ENCODE assay signal across 7 cellular contexts in the genomic region with DNA sequence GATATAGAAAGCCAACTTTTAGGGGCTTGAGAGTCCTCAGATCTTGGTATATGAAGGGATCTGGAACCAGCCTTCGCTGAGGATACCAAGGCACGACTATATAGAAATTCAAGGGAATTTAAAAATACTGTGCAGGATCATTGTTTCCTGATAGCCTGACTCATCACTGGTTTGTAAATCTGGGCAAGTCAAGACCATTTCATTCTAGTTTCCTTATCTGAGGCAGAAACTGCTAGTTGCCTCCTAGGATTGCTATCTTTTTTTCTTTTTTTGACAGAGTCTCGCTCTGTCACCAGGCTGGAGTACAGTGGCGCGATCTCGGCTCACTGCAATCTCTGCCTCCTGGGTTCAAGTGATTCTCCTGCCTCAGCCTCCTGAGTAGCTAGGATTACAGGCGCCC.
DNase-seq lines count a peak whose midpoint lies in the region; ATAC-seq, FAIRE-seq and TF ChIP-seq lines count a peak whose summit lies in the region.
"Not testable (repeated sequence)": the region's sequence is repeated elsewhere in the genome, so short reads cannot be mapped to it uniquely, and the experiment has no call there.

No MANE protein-coding gene starts in this region.

- H3K9me3 ChIP-seq in keratinocyte (ENCODE audit: control insufficient read depth, low read depth, low read length): not testable (repeated sequence)

- H4K20me1 ChIP-seq in keratinocyte (ENCODE audit: control insufficient read depth, extremely low read depth, insufficient read depth, low read length): not testable (repeated sequence)

- not testable (repeated sequence) for H3K27me3 Mint-ChIP-seq in T-helper 2 cell treated with Interferon-gamma antibody and Interleukin-4, amounts not matched to agents 5 μg/mL and 100 μg/mL, for 36 hours (ENCODE audit: low read depth); activated T-cell treated with anti-CD3 and anti-CD28 coated beads, Interleukin-2, amount 50 U/mL, for 72 hours (ENCODE audit: low read depth); activated naive CD8-positive, alpha-beta T cell treated with anti-CD3 and anti-CD28 coated beads for 36 hours; stimulated activated naive CD8-positive, alpha-beta T cell treated with anti-CD3 and anti-CD28 coated beads, Interleukin-15, Interleukin-2, amounts not matched to agents 100 ng/mL and 50 ng/mL, for 24 hours

- not testable (repeated sequence) for DNase-seq in T-helper 2 cell treated with Interferon-gamma antibody and Interleukin-4, amounts not matched to agents 5 μg/mL and 100 μg/mL, for 36 hours (ENCODE audit: low spot score); activated T-cell treated with anti-CD3 and anti-CD28 coated beads, Interleukin-2, amount 50 U/mL, for 72 hours; activated naive CD8-positive, alpha-beta T cell treated with anti-CD3 and anti-CD28 coated beads for 36 hours; keratinocyte (ENCODE audit: low read depth, low spot score)
- DNase-seq in dermis blood vessel endothelial cell: peak; percentile 28
- DNase-seq in fibroblast of peridontal ligament (ENCODE audit: extremely low read depth): peak; percentile 24

- H3K27ac Mint-ChIP-seq in T-helper 2 cell treated with Interferon-gamma antibody and Interleukin-4, amounts not matched to agents 5 μg/mL and 100 μg/mL, for 36 hours: peak overlapping the region; percentile 62
- H3K27ac Mint-ChIP-seq in activated T-cell treated with anti-CD3 and anti-CD28 coated beads, Interleukin-2, amount 50 U/mL, for 72 hours: peak overlapping the region; percentile 94
- H3K27ac Mint-ChIP-seq in activated naive CD8-positive, alpha-beta T cell treated with anti-CD3 and anti-CD28 coated beads for 36 hours: peak overlapping the region; percentile 11
- H3K27ac Mint-ChIP-seq in stimulated activated naive CD8-positive, alpha-beta T cell treated with anti-CD3 and anti-CD28 coated beads, Interleukin-15, Interleukin-2, amounts not matched to agents 100 ng/mL and 50 ng/mL, for 24 hours: peak overlapping the region; percentile 72

- H3K9me3 Mint-ChIP-seq in T-helper 2 cell treated with Interferon-gamma antibody and Interleukin-4, amounts not matched to agents 5 μg/mL and 100 μg/mL, for 36 hours; activated T-cell treated with anti-CD3 and anti-CD28 coated beads, Interleukin-2, amount 50 U/mL, for 72 hours; activated naive CD8-positive, alpha-beta T cell treated with anti-CD3 and anti-CD28 coated beads for 36 hours; stimulated activated naive CD8-positive, alpha-beta T cell treated with anti-CD3 and anti-CD28 coated beads, Interleukin-15, Interleukin-2, amounts not matched to agents 100 ng/mL and 50 ng/mL, for 24 hours: not testable (repeated sequence)

- H2AFZ ChIP-seq in keratinocyte (ENCODE audit: control insufficient read depth, low read length): not testable (repeated sequence)

- peak; percentile 66 for FAIRE-seq in keratinocyte (lab: Jason Lieb, UNC)

- peak overlapping the region; percentile 43 for H3K27ac ChIP-seq in keratinocyte (ENCODE audit: control insufficient read depth, insufficient read depth, low read length)

- peaks cover 14 to 15% of the 10 kb centered on the region in 2 experiments for H3K36me3 ChIP-seq in keratinocyte (ENCODE audit: control insufficient read depth in 2 of 2, extremely low read depth in 1 of 2, insufficient read depth in 2 of 2, low read length in 2 of 2)

- not testable (repeated sequence) for TF ChIP-seq CTCF in keratinocyte (optimal IDR thresholded peaks at IDR 0.05 in 1 of 3, IDR thresholded peaks at IDR 0.05 in 1 of 3, conservative IDR thresholded peaks at IDR 0.05 in 1 of 3; ENCODE audit: extremely low read depth in 1 of 3, insufficient read depth in 2 of 3, low read length in 3 of 3)

- H3K4me3 ChIP-seq in keratinocyte (ENCODE audit: control insufficient read depth in 2 of 3, extremely low read depth in 1 of 3, insufficient read depth in 2 of 3, low read depth in 1 of 3, low read length in 3 of 3): not testable (repeated sequence)

- not testable (repeated sequence) for H3K9ac ChIP-seq in keratinocyte (ENCODE audit: control insufficient read depth, extremely low read depth, insufficient read depth, low read length)

- H3K4me3 Mint-ChIP-seq in T-helper 2 cell treated with Interferon-gamma antibody and Interleukin-4, amounts not matched to agents 5 μg/mL and 100 μg/mL, for 36 hours: peak overlapping the region; percentile 43
- peak overlapping the region; percentile 70 to 78 for H3K4me3 Mint-ChIP-seq in activated T-cell treated with anti-CD3 and anti-CD28 coated beads, Interleukin-2, amount 50 U/mL, for 72 hours
- not testable (repeated sequence) for H3K4me3 Mint-ChIP-seq in activated naive CD8-positive, alpha-beta T cell treated with anti-CD3 and anti-CD28 coated beads for 36 hours; stimulated activated naive CD8-positive, alpha-beta T cell treated with anti-CD3 and anti-CD28 coated beads, Interleukin-15, Interleukin-2, amounts not matched to agents 100 ng/mL and 50 ng/mL, for 24 hours

- H3K4me1 ChIP-seq in keratinocyte (ENCODE audit: control insufficient read depth, extremely low read depth, insufficient read depth, low read length): not testable (repeated sequence)

- peaks cover 59% of the 10 kb centered on the region for H3K36me3 Mint-ChIP-seq in T-helper 2 cell treated with Interferon-gamma antibody and Interleukin-4, amounts not matched to agents 5 μg/mL and 100 μg/mL, for 36 hours (ENCODE audit: low read depth)
- peaks cover 7 to 19% of the 10 kb centered on the region in 2 donors for H3K36me3 Mint-ChIP-seq in activated T-cell treated with anti-CD3 and anti-CD28 coated beads, Interleukin-2, amount 50 U/mL, for 72 hours (ENCODE audit: insufficient read depth in 2 of 2)
- H3K36me3 Mint-ChIP-seq in activated naive CD8-positive, alpha-beta T cell treated with anti-CD3 and anti-CD28 coated beads for 36 hours: peaks cover 47% of the 10 kb centered on the region
- peaks cover 55% of the 10 kb centered on the region for H3K36me3 Mint-ChIP-seq in stimulated activated naive CD8-positive, alpha-beta T cell treated with anti-CD3 and anti-CD28 coated beads, Interleukin-15, Interleukin-2, amounts not matched to agents 100 ng/mL and 50 ng/mL, for 24 hours (ENCODE audit: low read depth)

- ATAC-seq in activated T-cell treated with anti-CD3 and anti-CD28 coated beads, Interleukin-2, amount 50 U/mL, for 72 hours (replicated peaks in 1 of 2): peak; percentile 49 to 50

- peaks cover 51% of the 10 kb centered on the region for H3K4me1 Mint-ChIP-seq in T-helper 2 cell treated with Interferon-gamma antibody and Interleukin-4, amounts not matched to agents 5 μg/mL and 100 μg/mL, for 36 hours (ENCODE audit: low read depth)
- H3K4me1 Mint-ChIP-seq in activated T-cell treated with anti-CD3 and anti-CD28 coated beads, Interleukin-2, amount 50 U/mL, for 72 hours (ENCODE audit: low read depth): peaks cover 70% of the 10 kb centered on the region
- peaks cover 43% of the 10 kb centered on the region for H3K4me1 Mint-ChIP-seq in activated naive CD8-positive, alpha-beta T cell treated with anti-CD3 and anti-CD28 coated beads for 36 hours
- H3K4me1 Mint-ChIP-seq in stimulated activated naive CD8-positive, alpha-beta T cell treated with anti-CD3 and anti-CD28 coated beads, Interleukin-15, Interleukin-2, amounts not matched to agents 100 ng/mL and 50 ng/mL, for 24 hours (ENCODE audit: low read depth): peaks cover 53% of the 10 kb centered on the region

- peak overlapping the region; percentile 63 for H3K4me2 ChIP-seq in keratinocyte (ENCODE audit: control insufficient read depth, extremely low read depth, insufficient read depth, low read depth, low read length)

- not testable (repeated sequence) for H3K79me2 ChIP-seq in keratinocyte (ENCODE audit: control insufficient read depth, insufficient read depth, low read length)

- H3K9me1 ChIP-seq in keratinocyte (ENCODE audit: control insufficient read depth, extremely low read depth, insufficient read depth, low read length): not testable (repeated sequence)

- dilution Hi-C loops in keratinocyte (cut with MboI; ENCODE audit: extremely low pct_ligation_motif_present, low sequenced_read_pairs): not testable (repeated sequence)

- H3K27me3 ChIP-seq in keratinocyte (ENCODE audit: control insufficient read depth, extremely low read depth, insufficient read depth, low read length): not testable (repeated sequence)

Comparison
In these comparisons a context has a peak if more than half of its experiments do, and no peak if none do; other contexts are left out.
1. H3K27ac Mint-ChIP-seq: peak in every context shown above with its lines; median percentile 94 in activated T-cell treated with anti-CD3 and anti-CD28 coated beads, Interleukin-2, amount 50 U/mL, for 72 hours; 72 in stimulated activated naive CD8-positive, alpha-beta T cell treated with anti-CD3 and anti-CD28 coated beads, Interleukin-15, Interleukin-2, amounts not matched to agents 100 ng/mL and 50 ng/mL, for 24 hours; 62 in T-helper 2 cell treated with Interferon-gamma antibody and Interleukin-4, amounts not matched to agents 5 μg/mL and 100 μg/mL, for 36 hours; 11 in activated naive CD8-positive, alpha-beta T cell treated with anti-CD3 and anti-CD28 coated beads for 36 hours.